Comparison of ENCODE assay signal across 20 cellular contexts in genomic region chr5:128920345-128921215, GRCh38. TPM values are rescaled to one million over a fixed set of nuclear protein-coding genes. Genes with fewer than 3 reads are reported as not detected.
DNase-seq lines count a peak whose midpoint lies in the region; ATAC-seq, FAIRE-seq and TF ChIP-seq lines count a peak whose summit lies in the region.
"Had no signal": no experiment of that assay in that cellular context is flagged by ENCODE, and none has a peak within 500 bp of the region (broad histone marks: within the 10 kb centered on the region; RNA-seq: fewer than 3 reads in every experiment).

No MANE protein-coding gene starts in this region.

- no peaks in the 10 kb centered on the region for H3K4me1 ChIP-seq in breast epithelium

- H3K4me3 ChIP-seq in breast epithelium (no peak overlapping the region), cardiac fibroblast (replicated peaks in 1 of 2; ENCODE audit: low read depth in 2 of 2, low read length in 2 of 2) (no peak overlapping the region)

- H3K4me1 Mint-ChIP-seq in MCF 10A (ENCODE audit: insufficient read depth, unreplicated experiment) (peaks cover 8% of the 10 kb centered on the region), CD14-positive monocyte (no peaks in the 10 kb centered on the region)
- H3K4me1 Mint-ChIP-seq: brain, nephron, T-cell had no signal

- TF ChIP-seq CTCF in MCF 10A (IDR thresholded peaks at IDR 0.05; ENCODE audit: unreplicated experiment) (no peak), breast epithelium (IDR thresholded peaks at IDR 0.05) (no peak), cardiac fibroblast (IDR thresholded peaks at IDR 0.05; ENCODE audit: low read depth, low read length) (no peak), CD14-positive monocyte (IDR thresholded peaks at IDR 0.05) (no peak)

- TF ChIP-seq POLR2A in breast epithelium (IDR thresholded peaks at IDR 0.05) = no peak

- peak; percentile 89 to 93 for ATAC-seq in left cardiac atrium
- ATAC-seq in HG03097 (IDR thresholded peaks at IDR 0.05; ENCODE audit: low FRiP score, unreplicated experiment) = no peak
- ATAC-seq in HG03108 (IDR thresholded peaks at IDR 0.05; ENCODE audit: unreplicated experiment) = no peak
- ATAC-seq: T-cell had no signal

- POLR2A ChIA-PET in MCF 10A (lab: Yijun Ruan, JAX) = interaction anchor here (0.6 to 2.3 kb wide), 2 partner anchors 91 to 174 kb away, joined by 3 to 9 read pairs; partner anchors contain the start of gene ISOC1

- DNase-seq in MCF 10A (ENCODE audit: unreplicated experiment) (peak; percentile 79), breast epithelium (ENCODE audit: low spot score in 2 of 2) (no peak), cardiac fibroblast (ENCODE audit: low read depth in 2 of 2) (peak; percentile 39 to 84), left cardiac atrium (no peak), urothelium cell line (ENCODE audit: low spot score) (peak; percentile 47), CD14-positive monocyte (ENCODE audit: low spot score) (no peak)
- DNase-seq: 8988T; activated CD4-positive, alpha-beta T cell treated with anti-CD3 and anti-CD28 coated beads for 4 hours; erythroblast; islet precursor cell; MM.1S; NCI-H2107; stimulated activated CD4-positive, alpha-beta T cell treated with anti-CD3 and anti-CD28 coated beads, Interleukin-12 subunit alpha, Interleukin-12 subunit beta, amount 100 ng/mL, for 4 hours; T-cell had no signal

- no TSS peak for BruUV-seq in MCF 10A (replicated peaks; lab: Mats Ljungman, UMichigan)

- no peak for FAIRE-seq in urothelium cell line (lab: Jason Lieb, UNC)

- H3K27me3 ChIP-seq in breast epithelium = no peaks in the 10 kb centered on the region

- H3K27ac Mint-ChIP-seq in MCF 10A (ENCODE audit: low read depth, unreplicated experiment) (no peak overlapping the region), CD14-positive monocyte (no peak overlapping the region)
- H3K27ac Mint-ChIP-seq: activated T-helper 1 cell treated with anti-CD3 and anti-CD28 coated beads, Interleukin-12 subunit alpha, Interleukin-12 subunit beta, Interleukin-2, Interleukin-4 antibody, amounts not matched to agents 30 ng/mL and 10 ng/mL and 1 ng/mL, durations not matched to agents 14 hours and 24 hours and 36 hours; brain; nephron; T-cell; type B pancreatic cell had no signal

- H3K36me3 Mint-ChIP-seq in MCF 10A (ENCODE audit: insufficient read depth, unreplicated experiment) = no peaks in the 10 kb centered on the region
- no peaks in the 10 kb centered on the region for H3K36me3 Mint-ChIP-seq in CD14-positive monocyte
- H3K36me3 Mint-ChIP-seq: brain, T-cell, type B pancreatic cell had no signal

- no peaks in the 10 kb centered on the region for H3K9me3 Mint-ChIP-seq in MCF 10A (ENCODE audit: unreplicated experiment)
- peaks cover 0 to 2% (median 0%) of the 10 kb centered on the region in 7 donors for H3K9me3 Mint-ChIP-seq in CD14-positive monocyte
- H3K9me3 Mint-ChIP-seq: activated T-helper 1 cell treated with anti-CD3 and anti-CD28 coated beads, Interleukin-12 subunit alpha, Interleukin-12 subunit beta, Interleukin-2, Interleukin-4 antibody, amounts not matched to agents 30 ng/mL and 10 ng/mL and 1 ng/mL, durations not matched to agents 14 hours and 24 hours and 36 hours; brain; nephron; T-cell; type B pancreatic cell had no signal

- intact Hi-C loops in MCF 10A (cut with micrococcal nuclease) = loop anchor here (5.0 kb wide), 1 partner anchor 852 kb away; no protein-coding TSS in a partner anchor
- intact Hi-C loops in breast epithelium (cut with DNase I; ENCODE audit: low total_unique reads) = no loop called here
- intact Hi-C loops in left cardiac atrium (cut with DNase I) = loop anchor here in 1 of 2 donors (5.0 kb wide), 1 partner anchor 177 kb away; no protein-coding TSS in a partner anchor
- intact Hi-C loops in CD14-positive monocyte (cut with micrococcal nuclease) = no loop called here

- H3K36me3 ChIP-seq in breast epithelium = no peaks in the 10 kb centered on the region

- H3K4me3 Mint-ChIP-seq in MCF 10A (ENCODE audit: unreplicated experiment) (no peak overlapping the region), CD14-positive monocyte (no peak overlapping the region)
- H3K4me3 Mint-ChIP-seq: activated T-helper 1 cell treated with anti-CD3 and anti-CD28 coated beads, Interleukin-12 subunit alpha, Interleukin-12 subunit beta, Interleukin-2, Interleukin-4 antibody, amounts not matched to agents 30 ng/mL and 10 ng/mL and 1 ng/mL, durations not matched to agents 14 hours and 24 hours and 36 hours; brain; nephron; T-cell; type B pancreatic cell had no signal

- no peak overlapping the region for H3K27ac ChIP-seq in breast epithelium

- no peaks in the 10 kb centered on the region for H3K9me3 ChIP-seq in breast epithelium

- CTCF ChIA-PET in MCF 10A (lab: Yijun Ruan, JAX) = interaction anchor here (1.3 to 1.9 kb wide), 2 partner anchors 16 to 206 kb away, joined by 3 to 4 read pairs; no protein-coding TSS in a partner anchor

- H3K27me3 Mint-ChIP-seq in MCF 10A (ENCODE audit: insufficient read depth, unreplicated experiment) (peaks cover 7% of the 10 kb centered on the region), CD14-positive monocyte (ENCODE audit: low read depth in 3 of 3) (peaks cover 0 to 1% (median 0%) of the 10 kb centered on the region in 3 donors)
- H3K27me3 Mint-ChIP-seq: type B pancreatic cell had no signal

RNA-seq across cellular contexts. Expression of gene SLC27A6, which starts 44.7 kb away (rescaled TPM):
- total RNA-seq in MCF 10A (2022) = 0.12 and 0.16 TPM in 2 replicates
- total RNA-seq in breast epithelium = 10 to 100 TPM in 1 of 3 donors, 1 to 10 TPM in 1, under 1 TPM in 1; 0.48 to 12.6 (median 4.3) TPM
- 10 to 100 TPM; 31.7 to 37.4 TPM for total RNA-seq in left cardiac atrium
- not detected for polyA plus RNA-seq in CD14-positive monocyte
- total RNA-seq: activated T-helper 1 cell treated with anti-CD3 and anti-CD28 coated beads, Interleukin-12 subunit alpha, Interleukin-12 subunit beta, Interleukin-2, Interleukin-4 antibody, amounts not matched to agents 30 ng/mL and 10 ng/mL and 1 ng/mL, durations not matched to agents 14 hours and 24 hours and 36 hours had no signal

Comparison
In these comparisons a context has a peak if more than half of its experiments do, and no peak if none do; other contexts are left out.
1. DNase-seq: peak in MCF 10A (single experiment), cardiac fibroblast (2 of 2) and urothelium cell line (single experiment); none in breast epithelium (0 of 2), left cardiac atrium (single experiment) and CD14-positive monocyte (single experiment).
2. ATAC-seq: peak in left cardiac atrium (2 of 2); none in HG03097 (single experiment) and HG03108 (single experiment).